In genomic region chr10:70193391-70193844, GRCh38 we compare ENCODE assay signal across 1 cellular context.
TF ChIP-seq lines count a peak whose summit lies in the region.

No MANE protein-coding gene starts in this region.

TF ChIP-seq in WTC11, 78 proteins besides CTCF, POLR2A, EP300 and RAD21 (continued from another document):
- TF ChIP-seq ATF3 (CRISPR knock-in tag; conservative IDR thresholded peaks at IDR 0.05) (no peak), MYBL2 (CRISPR knock-in tag; IDR thresholded peaks at IDR 0.05) (no peak), GABPB1 (CRISPR knock-in tag; IDR thresholded peaks at IDR 0.05) (no peak), NFE2L1 (CRISPR knock-in tag; IDR thresholded peaks at IDR 0.05) (no peak), PRDM15 (CRISPR knock-in tag; IDR thresholded peaks at IDR 0.05) (no peak), SMAD4 (CRISPR knock-in tag; IDR thresholded peaks at IDR 0.05) (no peak), TP53 (CRISPR knock-in tag; IDR thresholded peaks at IDR 0.05) (no peak), ZNF671 (CRISPR knock-in tag; IDR thresholded peaks at IDR 0.05) (no peak), ATF6 (CRISPR knock-in tag; IDR thresholded peaks at IDR 0.05) (no peak), ZBTB43 (CRISPR knock-in tag; IDR thresholded peaks at IDR 0.05) (no peak), ZMAT4 (CRISPR knock-in tag; IDR thresholded peaks at IDR 0.05) (no peak), ETV6 (CRISPR knock-in tag; IDR thresholded peaks at IDR 0.05) (no peak)
- TF ChIP-seq, protein P1, sequence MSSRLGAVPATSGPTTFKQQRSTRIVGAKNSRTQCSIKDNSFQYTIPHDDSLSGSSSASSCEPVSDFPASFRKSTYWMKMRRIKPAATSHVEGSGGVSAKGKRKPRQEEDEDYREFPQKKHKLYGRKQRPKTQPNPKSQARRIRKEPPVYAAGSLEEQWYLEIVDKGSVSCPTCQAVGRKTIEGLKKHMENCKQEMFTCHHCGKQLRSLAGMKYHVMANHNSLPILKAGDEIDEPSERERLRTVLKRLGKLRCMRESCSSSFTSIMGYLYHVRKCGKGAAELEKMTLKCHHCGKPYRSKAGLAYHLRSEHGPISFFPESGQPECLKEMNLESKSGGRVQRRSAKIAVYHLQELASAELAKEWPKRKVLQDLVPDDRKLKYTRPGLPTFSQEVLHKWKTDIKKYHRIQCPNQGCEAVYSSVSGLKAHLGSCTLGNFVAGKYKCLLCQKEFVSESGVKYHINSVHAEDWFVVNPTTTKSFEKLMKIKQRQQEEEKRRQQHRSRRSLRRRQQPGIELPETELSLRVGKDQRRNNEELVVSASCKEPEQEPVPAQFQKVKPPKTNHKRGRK (CRISPR knock-in tag; IDR thresholded peaks at IDR 0.05; ENCODE audit: borderline replicate concordance): no peak
- TF ChIP-seq, protein P2, sequence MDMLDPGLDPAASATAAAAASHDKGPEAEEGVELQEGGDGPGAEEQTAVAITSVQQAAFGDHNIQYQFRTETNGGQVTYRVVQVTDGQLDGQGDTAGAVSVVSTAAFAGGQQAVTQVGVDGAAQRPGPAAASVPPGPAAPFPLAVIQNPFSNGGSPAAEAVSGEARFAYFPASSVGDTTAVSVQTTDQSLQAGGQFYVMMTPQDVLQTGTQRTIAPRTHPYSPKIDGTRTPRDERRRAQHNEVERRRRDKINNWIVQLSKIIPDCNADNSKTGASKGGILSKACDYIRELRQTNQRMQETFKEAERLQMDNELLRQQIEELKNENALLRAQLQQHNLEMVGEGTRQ (CRISPR knock-in tag; IDR thresholded peaks at IDR 0.05): no peak
- TF ChIP-seq, protein P3, sequence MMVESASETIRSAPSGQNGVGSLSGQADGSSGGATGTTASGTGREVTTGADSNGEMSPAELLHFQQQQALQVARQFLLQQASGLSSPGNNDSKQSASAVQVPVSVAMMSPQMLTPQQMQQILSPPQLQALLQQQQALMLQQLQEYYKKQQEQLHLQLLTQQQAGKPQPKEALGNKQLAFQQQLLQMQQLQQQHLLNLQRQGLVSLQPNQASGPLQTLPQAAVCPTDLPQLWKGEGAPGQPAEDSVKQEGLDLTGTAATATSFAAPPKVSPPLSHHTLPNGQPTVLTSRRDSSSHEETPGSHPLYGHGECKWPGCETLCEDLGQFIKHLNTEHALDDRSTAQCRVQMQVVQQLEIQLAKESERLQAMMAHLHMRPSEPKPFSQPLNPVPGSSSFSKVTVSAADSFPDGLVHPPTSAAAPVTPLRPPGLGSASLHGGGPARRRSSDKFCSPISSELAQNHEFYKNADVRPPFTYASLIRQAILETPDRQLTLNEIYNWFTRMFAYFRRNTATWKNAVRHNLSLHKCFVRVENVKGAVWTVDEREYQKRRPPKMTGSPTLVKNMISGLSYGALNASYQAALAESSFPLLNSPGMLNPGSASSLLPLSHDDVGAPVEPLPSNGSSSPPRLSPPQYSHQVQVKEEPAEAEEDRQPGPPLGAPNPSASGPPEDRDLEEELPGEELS (CRISPR knock-in tag; IDR thresholded peaks at IDR 0.05): no peak
- TF ChIP-seq, protein P4, sequence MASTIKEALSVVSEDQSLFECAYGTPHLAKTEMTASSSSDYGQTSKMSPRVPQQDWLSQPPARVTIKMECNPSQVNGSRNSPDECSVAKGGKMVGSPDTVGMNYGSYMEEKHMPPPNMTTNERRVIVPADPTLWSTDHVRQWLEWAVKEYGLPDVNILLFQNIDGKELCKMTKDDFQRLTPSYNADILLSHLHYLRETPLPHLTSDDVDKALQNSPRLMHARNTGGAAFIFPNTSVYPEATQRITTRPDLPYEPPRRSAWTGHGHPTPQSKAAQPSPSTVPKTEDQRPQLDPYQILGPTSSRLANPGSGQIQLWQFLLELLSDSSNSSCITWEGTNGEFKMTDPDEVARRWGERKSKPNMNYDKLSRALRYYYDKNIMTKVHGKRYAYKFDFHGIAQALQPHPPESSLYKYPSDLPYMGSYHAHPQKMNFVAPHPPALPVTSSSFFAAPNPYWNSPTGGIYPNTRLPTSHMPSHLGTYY (CRISPR knock-in tag; IDR thresholded peaks at IDR 0.05): no peak
- TF ChIP-seq, protein P5, sequence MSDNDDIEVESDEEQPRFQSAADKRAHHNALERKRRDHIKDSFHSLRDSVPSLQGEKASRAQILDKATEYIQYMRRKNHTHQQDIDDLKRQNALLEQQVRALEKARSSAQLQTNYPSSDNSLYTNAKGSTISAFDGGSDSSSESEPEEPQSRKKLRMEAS (CRISPR knock-in tag; IDR thresholded peaks at IDR 0.05): no peak
